ENCODE assay signal across 8 cellular contexts in genomic region chr11:77819411-77819920, GRCh38. TPM values are rescaled to one million over a fixed set of nuclear protein-coding genes. Genes with fewer than 3 reads are reported as not detected.
DNase-seq lines count a peak whose midpoint lies in the region; ATAC-seq and TF ChIP-seq lines count a peak whose summit lies in the region.

No MANE protein-coding gene starts in this region.

- H3K4me1 ChIP-seq in ACC112 (ENCODE audit: control insufficient read depth, insufficient read depth, low read length, unreplicated experiment): peaks cover 26% of the 10 kb centered on the region
- peaks cover 0 to 9% of the 10 kb centered on the region in 2 donors for H3K4me1 ChIP-seq in breast epithelium

- peaks cover 68% of the 10 kb centered on the region for H3K79me2 ChIP-seq in ACC112 (ENCODE audit: control insufficient read depth, insufficient read depth, low read length, unreplicated experiment)

- H2AFZ ChIP-seq in ACC112 (ENCODE audit: low read length, unreplicated experiment): peak overlapping the region; percentile 73

- DNase-seq in NCI-H2196 (lab: John Stamatoyannopoulos, UW; ENCODE audit: unreplicated experiment) (peak; percentile 75), breast epithelium (ENCODE audit: low spot score in 2 of 2) (peak; percentile 79 to 82), iPS-NIHi11 (ENCODE audit: low spot score) (peak; percentile 81)

- no peak for TF ChIP-seq POLR2A in breast epithelium (IDR thresholded peaks at IDR 0.05)

- H3K4me3 ChIP-seq in ACC112 (ENCODE audit: low read depth, low read length): peak overlapping the region; percentile 92
- H3K4me3 ChIP-seq in breast epithelium: peak overlapping the region; percentile 78 to 100 (median 97)
- H3K4me3 ChIP-seq in skin epidermis: peak overlapping the region; percentile 88 to 100 (median 99)

- intact Hi-C loops in breast epithelium (cut with DNase I; ENCODE audit: low total_unique reads): no loop called here

- no peaks in the 10 kb centered on the region for H3K9me3 ChIP-seq in breast epithelium

- H3K27me3 ChIP-seq in ACC112 (ENCODE audit: insufficient read depth, low read length): no peaks in the 10 kb centered on the region
- no peaks in the 10 kb centered on the region for H3K27me3 ChIP-seq in breast epithelium

- 0 out of 2 replicates have a peak, but pooled peaks cover 4% of the 10 kb centered on the region for H3K36me3 ChIP-seq in ACC112 (ENCODE audit: insufficient read depth, low read length)
- no peaks in the 10 kb centered on the region for H3K36me3 ChIP-seq in breast epithelium

- H3K27ac ChIP-seq in ACC112 (ENCODE audit: low read depth, low read length) (peak overlapping the region; percentile 57), VCaP (peak overlapping the region; percentile 98), breast epithelium (peak overlapping the region; percentile 96 to 99), skin epidermis (peak overlapping the region; percentile 87 to 98 (median 96))

- ATAC-seq in GM18873 (IDR thresholded peaks at IDR 0.05; ENCODE audit: low FRiP score, unreplicated experiment) (peak; percentile 49), HG03139 (IDR thresholded peaks at IDR 0.05; ENCODE audit: unreplicated experiment) (peak; percentile 48)

- TF ChIP-seq CTCF in VCaP (conservative IDR thresholded peaks at IDR 0.05): no peak; the same call in 1 of the 2 replicates
- TF ChIP-seq CTCF in breast epithelium (IDR thresholded peaks at IDR 0.05): peak in 2 of 3 donors; percentile 24 to 26

RNA-seq across cellular contexts. Expression of gene RSF1, which starts 1.1 kb away (rescaled TPM):
- total RNA-seq in breast epithelium: 100 to 1,000 TPM in 1 of 3 donors, 10 to 100 TPM in 2; 82.2 to 112 (median 82.3) TPM

RNA-seq across cellular contexts. Expression of gene AAMDC, which starts 1.5 kb away (rescaled TPM):
- 10 to 100 TPM; 26.2 to 64.8 (median 30.5) TPM for total RNA-seq in breast epithelium

Comparison
In these comparisons a context has a peak if more than half of its experiments do, and no peak if none do; other contexts are left out.
1. Peak in every context shown above with its lines: DNase-seq, ATAC-seq, H3K4me3 ChIP-seq and H3K27ac ChIP-seq.